1 cellular context compared by ENCODE assay signal in the genomic region with DNA sequence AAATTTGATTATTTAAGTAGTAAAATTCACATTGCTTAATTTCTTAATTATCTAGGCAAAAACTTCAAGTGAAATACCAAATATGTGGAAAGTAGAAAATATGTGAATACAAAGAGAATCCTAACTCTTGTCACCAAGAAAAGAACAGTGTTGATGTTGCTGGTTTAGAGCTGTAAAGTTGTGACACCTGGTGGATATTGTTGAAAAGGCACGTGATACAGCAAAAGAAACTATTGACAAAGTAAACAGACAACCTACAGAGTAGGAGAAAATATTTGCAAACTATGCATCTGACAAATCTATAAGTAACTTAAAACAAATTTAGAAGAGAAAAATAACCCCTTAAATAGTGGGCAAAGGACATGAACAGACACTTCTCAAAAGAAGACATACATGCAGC.
TF ChIP-seq lines count a peak whose summit lies in the region.

No MANE protein-coding gene starts in this region.

TF ChIP-seq in K562, 482 proteins besides CTCF, POLR2A, EP300 and RAD21 (continued from another document and continues in another):
- peak; percentile 42; the same call in 1 of the 2 replicates for TF ChIP-seq BHLHE40 (IDR thresholded peaks at IDR 0.05; ENCODE audit: low read length)
- TF ChIP-seq POLR2G (IDR thresholded peaks at IDR 0.05; ENCODE audit: low read depth, low read length), result no peak
- TF ChIP-seq CBFB (CRISPR knock-in tag; IDR thresholded peaks at IDR 0.05), result no peak
- TF ChIP-seq ZFP36 (IDR thresholded peaks at IDR 0.05; ENCODE audit: low read depth, low read length, partially characterized antibody), result no peak
- TF ChIP-seq FOXK2 (conservative IDR thresholded peaks at IDR 0.05 in 1 of 2, IDR thresholded peaks at IDR 0.05 in 1 of 2; ENCODE audit: low read depth in 2 of 2), result 0 out of 4 replicates have a peak, but pooled peaks have one; percentile 19 to 35
- TF ChIP-seq KAT7 (CRISPR knock-in tag; IDR thresholded peaks at IDR 0.05; ENCODE audit: borderline replicate concordance), result no peak
- TF ChIP-seq, protein P1, sequence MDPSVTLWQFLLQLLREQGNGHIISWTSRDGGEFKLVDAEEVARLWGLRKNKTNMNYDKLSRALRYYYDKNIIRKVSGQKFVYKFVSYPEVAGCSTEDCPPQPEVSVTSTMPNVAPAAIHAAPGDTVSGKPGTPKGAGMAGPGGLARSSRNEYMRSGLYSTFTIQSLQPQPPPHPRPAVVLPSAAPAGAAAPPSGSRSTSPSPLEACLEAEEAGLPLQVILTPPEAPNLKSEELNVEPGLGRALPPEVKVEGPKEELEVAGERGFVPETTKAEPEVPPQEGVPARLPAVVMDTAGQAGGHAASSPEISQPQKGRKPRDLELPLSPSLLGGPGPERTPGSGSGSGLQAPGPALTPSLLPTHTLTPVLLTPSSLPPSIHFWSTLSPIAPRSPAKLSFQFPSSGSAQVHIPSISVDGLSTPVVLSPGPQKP (CRISPR knock-in tag; IDR thresholded peaks at IDR 0.05), result no peak
- TF ChIP-seq NFE2 (IDR thresholded peaks at IDR 0.05; ENCODE audit: low read depth), result peak; percentile 43; the same call in 1 of the 2 replicates
- no peak for TF ChIP-seq PRMT5 (CRISPR knock-in tag; IDR thresholded peaks at IDR 0.05)
- TF ChIP-seq MEF2A (IDR thresholded peaks at IDR 0.05; ENCODE audit: control insufficient read depth, low read depth, low read length), result no peak
- no peak for TF ChIP-seq RBM22 (IDR thresholded peaks at IDR 0.05; ENCODE audit: low read depth, low read length, poor library complexity, severe bottlenecking)
- TF ChIP-seq, protein P2, sequence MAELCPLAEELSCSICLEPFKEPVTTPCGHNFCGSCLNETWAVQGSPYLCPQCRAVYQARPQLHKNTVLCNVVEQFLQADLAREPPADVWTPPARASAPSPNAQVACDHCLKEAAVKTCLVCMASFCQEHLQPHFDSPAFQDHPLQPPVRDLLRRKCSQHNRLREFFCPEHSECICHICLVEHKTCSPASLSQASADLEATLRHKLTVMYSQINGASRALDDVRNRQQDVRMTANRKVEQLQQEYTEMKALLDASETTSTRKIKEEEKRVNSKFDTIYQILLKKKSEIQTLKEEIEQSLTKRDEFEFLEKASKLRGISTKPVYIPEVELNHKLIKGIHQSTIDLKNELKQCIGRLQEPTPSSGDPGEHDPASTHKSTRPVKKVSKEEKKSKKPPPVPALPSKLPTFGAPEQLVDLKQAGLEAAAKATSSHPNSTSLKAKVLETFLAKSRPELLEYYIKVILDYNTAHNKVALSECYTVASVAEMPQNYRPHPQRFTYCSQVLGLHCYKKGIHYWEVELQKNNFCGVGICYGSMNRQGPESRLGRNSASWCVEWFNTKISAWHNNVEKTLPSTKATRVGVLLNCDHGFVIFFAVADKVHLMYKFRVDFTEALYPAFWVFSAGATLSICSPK (IDR thresholded peaks at IDR 0.05; ENCODE audit: borderline replicate concordance), result no peak
- no peak for TF ChIP-seq ZNF583 (CRISPR knock-in tag; IDR thresholded peaks at IDR 0.05)
- no peak for TF ChIP-seq KDM2B (CRISPR knock-in tag; IDR thresholded peaks at IDR 0.05)
- TF ChIP-seq KLF13 (tag; IDR thresholded peaks at IDR 0.05; ENCODE audit: borderline replicate concordance, low read depth), result no peak
- TF ChIP-seq HDGF (IDR thresholded peaks at IDR 0.05), result no peak
- TF ChIP-seq EHMT2 (IDR thresholded peaks at IDR 0.05), result no peak
- TF ChIP-seq NRF1 (conservative IDR thresholded peaks at IDR 0.05 in 1 of 2, IDR thresholded peaks at IDR 0.05 in 1 of 2), result no peak
- no peak for TF ChIP-seq CCNT2 (IDR thresholded peaks at IDR 0.05; ENCODE audit: borderline replicate concordance, extremely low read depth, insufficient read length, low read depth, low read length)
- TF ChIP-seq KDM5B (IDR thresholded peaks at IDR 0.05; ENCODE audit: insufficient replicate concordance, low read depth, low read length), result no peak
- TF ChIP-seq, protein P3, sequence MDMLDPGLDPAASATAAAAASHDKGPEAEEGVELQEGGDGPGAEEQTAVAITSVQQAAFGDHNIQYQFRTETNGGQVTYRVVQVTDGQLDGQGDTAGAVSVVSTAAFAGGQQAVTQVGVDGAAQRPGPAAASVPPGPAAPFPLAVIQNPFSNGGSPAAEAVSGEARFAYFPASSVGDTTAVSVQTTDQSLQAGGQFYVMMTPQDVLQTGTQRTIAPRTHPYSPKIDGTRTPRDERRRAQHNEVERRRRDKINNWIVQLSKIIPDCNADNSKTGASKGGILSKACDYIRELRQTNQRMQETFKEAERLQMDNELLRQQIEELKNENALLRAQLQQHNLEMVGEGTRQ (CRISPR knock-in tag; IDR thresholded peaks at IDR 0.05), result 0 out of 2 replicates have a peak, but pooled peaks have one; percentile 29
- TF ChIP-seq, protein P4, sequence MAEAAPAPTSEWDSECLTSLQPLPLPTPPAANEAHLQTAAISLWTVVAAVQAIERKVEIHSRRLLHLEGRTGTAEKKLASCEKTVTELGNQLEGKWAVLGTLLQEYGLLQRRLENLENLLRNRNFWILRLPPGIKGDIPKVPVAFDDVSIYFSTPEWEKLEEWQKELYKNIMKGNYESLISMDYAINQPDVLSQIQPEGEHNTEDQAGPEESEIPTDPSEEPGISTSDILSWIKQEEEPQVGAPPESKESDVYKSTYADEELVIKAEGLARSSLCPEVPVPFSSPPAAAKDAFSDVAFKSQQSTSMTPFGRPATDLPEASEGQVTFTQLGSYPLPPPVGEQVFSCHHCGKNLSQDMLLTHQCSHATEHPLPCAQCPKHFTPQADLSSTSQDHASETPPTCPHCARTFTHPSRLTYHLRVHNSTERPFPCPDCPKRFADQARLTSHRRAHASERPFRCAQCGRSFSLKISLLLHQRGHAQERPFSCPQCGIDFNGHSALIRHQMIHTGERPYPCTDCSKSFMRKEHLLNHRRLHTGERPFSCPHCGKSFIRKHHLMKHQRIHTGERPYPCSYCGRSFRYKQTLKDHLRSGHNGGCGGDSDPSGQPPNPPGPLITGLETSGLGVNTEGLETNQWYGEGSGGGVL (CRISPR knock-in tag; IDR thresholded peaks at IDR 0.05), result no peak
- no peak for TF ChIP-seq ZNF3 (CRISPR knock-in tag; IDR thresholded peaks at IDR 0.05)
- no peak for TF ChIP-seq COPS2 (conservative IDR thresholded peaks at IDR 0.05)
- no peak for TF ChIP-seq HMG20A (CRISPR knock-in tag; conservative IDR thresholded peaks at IDR 0.05)
- TF ChIP-seq, protein P5, sequence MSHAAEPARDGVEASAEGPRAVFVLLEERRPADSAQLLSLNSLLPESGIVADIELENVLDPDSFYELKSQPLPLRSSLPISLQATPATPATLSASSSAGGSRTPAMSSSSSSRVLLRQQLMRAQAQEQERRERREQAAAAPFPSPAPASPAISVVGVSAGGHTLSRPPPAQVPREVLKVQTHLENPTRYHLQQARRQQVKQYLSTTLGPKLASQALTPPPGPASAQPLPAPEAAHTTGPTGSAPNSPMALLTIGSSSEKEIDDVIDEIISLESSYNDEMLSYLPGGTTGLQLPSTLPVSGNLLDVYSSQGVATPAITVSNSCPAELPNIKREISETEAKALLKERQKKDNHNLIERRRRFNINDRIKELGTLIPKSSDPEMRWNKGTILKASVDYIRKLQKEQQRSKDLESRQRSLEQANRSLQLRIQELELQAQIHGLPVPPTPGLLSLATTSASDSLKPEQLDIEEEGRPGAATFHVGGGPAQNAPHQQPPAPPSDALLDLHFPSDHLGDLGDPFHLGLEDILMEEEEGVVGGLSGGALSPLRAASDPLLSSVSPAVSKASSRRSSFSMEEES (CRISPR knock-in tag; IDR thresholded peaks at IDR 0.05), result peak; percentile 59; the same call in 1 of the 2 replicates
- TF ChIP-seq TRIM24 (IDR thresholded peaks at IDR 0.05), result no peak
- no peak for TF ChIP-seq HDAC6 (IDR thresholded peaks at IDR 0.05; ENCODE audit: low read depth, low read length)
- no peak for TF ChIP-seq ZEB2 (IDR thresholded peaks at IDR 0.05)
- no peak for TF ChIP-seq CHD4 (IDR thresholded peaks at IDR 0.05; ENCODE audit: insufficient read depth, insufficient replicate concordance, low read depth, low read length, poor library complexity, severe bottlenecking)
- no peak for TF ChIP-seq KDM1A (IDR thresholded peaks at IDR 0.05)
- no peak for TF ChIP-seq RBM15 (IDR thresholded peaks at IDR 0.05; ENCODE audit: insufficient read depth, low read length)
- TF ChIP-seq, protein P6, sequence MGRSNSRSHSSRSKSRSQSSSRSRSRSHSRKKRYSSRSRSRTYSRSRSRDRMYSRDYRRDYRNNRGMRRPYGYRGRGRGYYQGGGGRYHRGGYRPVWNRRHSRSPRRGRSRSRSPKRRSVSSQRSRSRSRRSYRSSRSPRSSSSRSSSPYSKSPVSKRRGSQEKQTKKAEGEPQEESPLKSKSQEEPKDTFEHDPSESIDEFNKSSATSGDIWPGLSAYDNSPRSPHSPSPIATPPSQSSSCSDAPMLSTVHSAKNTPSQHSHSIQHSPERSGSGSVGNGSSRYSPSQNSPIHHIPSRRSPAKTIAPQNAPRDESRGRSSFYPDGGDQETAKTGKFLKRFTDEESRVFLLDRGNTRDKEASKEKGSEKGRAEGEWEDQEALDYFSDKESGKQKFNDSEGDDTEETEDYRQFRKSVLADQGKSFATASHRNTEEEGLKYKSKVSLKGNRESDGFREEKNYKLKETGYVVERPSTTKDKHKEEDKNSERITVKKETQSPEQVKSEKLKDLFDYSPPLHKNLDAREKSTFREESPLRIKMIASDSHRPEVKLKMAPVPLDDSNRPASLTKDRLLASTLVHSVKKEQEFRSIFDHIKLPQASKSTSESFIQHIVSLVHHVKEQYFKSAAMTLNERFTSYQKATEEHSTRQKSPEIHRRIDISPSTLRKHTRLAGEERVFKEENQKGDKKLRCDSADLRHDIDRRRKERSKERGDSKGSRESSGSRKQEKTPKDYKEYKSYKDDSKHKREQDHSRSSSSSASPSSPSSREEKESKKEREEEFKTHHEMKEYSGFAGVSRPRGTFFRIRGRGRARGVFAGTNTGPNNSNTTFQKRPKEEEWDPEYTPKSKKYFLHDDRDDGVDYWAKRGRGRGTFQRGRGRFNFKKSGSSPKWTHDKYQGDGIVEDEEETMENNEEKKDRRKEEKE (IDR thresholded peaks at IDR 0.05; ENCODE audit: borderline replicate concordance in 1 of 2, control insufficient read depth in 1 of 2, low read depth in 2 of 2, low read length in 1 of 2), result no peak
- TF ChIP-seq, protein P7, sequence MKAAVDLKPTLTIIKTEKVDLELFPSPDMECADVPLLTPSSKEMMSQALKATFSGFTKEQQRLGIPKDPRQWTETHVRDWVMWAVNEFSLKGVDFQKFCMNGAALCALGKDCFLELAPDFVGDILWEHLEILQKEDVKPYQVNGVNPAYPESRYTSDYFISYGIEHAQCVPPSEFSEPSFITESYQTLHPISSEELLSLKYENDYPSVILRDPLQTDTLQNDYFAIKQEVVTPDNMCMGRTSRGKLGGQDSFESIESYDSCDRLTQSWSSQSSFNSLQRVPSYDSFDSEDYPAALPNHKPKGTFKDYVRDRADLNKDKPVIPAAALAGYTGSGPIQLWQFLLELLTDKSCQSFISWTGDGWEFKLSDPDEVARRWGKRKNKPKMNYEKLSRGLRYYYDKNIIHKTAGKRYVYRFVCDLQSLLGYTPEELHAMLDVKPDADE (conservative IDR thresholded peaks at IDR 0.05; ENCODE audit: control insufficient read depth, low read depth, low read length), result no peak
- TF ChIP-seq, protein P8, sequence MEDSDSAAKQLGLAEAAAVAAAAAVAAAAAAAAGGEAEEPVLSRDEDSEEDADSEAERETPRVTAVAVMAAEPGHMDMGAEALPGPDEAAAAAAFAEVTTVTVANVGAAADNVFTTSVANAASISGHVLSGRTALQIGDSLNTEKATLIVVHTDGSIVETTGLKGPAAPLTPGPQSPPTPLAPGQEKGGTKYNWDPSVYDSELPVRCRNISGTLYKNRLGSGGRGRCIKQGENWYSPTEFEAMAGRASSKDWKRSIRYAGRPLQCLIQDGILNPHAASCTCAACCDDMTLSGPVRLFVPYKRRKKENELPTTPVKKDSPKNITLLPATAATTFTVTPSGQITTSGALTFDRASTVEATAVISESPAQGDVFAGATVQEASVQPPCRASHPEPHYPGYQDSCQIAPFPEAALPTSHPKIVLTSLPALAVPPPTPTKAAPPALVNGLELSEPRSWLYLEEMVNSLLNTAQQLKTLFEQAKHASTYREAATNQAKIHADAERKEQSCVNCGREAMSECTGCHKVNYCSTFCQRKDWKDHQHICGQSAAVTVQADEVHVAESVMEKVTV (CRISPR knock-in tag; IDR thresholded peaks at IDR 0.05), result peak; percentile 47; the same call in 1 of the 2 replicates
- TF ChIP-seq, protein P9, sequence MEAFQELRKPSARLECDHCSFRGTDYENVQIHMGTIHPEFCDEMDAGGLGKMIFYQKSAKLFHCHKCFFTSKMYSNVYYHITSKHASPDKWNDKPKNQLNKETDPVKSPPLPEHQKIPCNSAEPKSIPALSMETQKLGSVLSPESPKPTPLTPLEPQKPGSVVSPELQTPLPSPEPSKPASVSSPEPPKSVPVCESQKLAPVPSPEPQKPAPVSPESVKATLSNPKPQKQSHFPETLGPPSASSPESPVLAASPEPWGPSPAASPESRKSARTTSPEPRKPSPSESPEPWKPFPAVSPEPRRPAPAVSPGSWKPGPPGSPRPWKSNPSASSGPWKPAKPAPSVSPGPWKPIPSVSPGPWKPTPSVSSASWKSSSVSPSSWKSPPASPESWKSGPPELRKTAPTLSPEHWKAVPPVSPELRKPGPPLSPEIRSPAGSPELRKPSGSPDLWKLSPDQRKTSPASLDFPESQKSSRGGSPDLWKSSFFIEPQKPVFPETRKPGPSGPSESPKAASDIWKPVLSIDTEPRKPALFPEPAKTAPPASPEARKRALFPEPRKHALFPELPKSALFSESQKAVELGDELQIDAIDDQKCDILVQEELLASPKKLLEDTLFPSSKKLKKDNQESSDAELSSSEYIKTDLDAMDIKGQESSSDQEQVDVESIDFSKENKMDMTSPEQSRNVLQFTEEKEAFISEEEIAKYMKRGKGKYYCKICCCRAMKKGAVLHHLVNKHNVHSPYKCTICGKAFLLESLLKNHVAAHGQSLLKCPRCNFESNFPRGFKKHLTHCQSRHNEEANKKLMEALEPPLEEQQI (IDR thresholded peaks at IDR 0.05), result no peak
- TF ChIP-seq ZC3H4 (CRISPR knock-in tag; IDR thresholded peaks at IDR 0.05; ENCODE audit: borderline replicate concordance), result no peak
- TF ChIP-seq ZNF584 (CRISPR knock-in tag; IDR thresholded peaks at IDR 0.05; ENCODE audit: low read depth), result no peak
- TF ChIP-seq SRSF3 (IDR thresholded peaks at IDR 0.05; ENCODE audit: insufficient read depth, low read length), result no peak
- TF ChIP-seq KHSRP (IDR thresholded peaks at IDR 0.05), result no peak
